ENCODE assay signal across 17 cellular contexts in genomic region chr7:31052841-31053601, GRCh38. TPM values are rescaled to one million over a fixed set of nuclear protein-coding genes. Genes with fewer than 3 reads are reported as not detected.
DNase-seq lines count a peak whose midpoint lies in the region; ATAC-seq and TF ChIP-seq lines count a peak whose summit lies in the region.
"Had no signal": no experiment of that assay in that cellular context is flagged by ENCODE, and none has a peak within 500 bp of the region (broad histone marks: within the 10 kb centered on the region; RNA-seq: fewer than 3 reads in every experiment).

No MANE protein-coding gene starts in this region.

- 20 to 24% methylated on average over 7 to 50 of the region's 50 CpGs for WGBS in transverse colon (ENCODE audit: low coverage in 1 of 2), 2 donors
- WGBS in adrenal gland, 4 donors: 3 to 9% (median 3%) methylated on average over 11 to 50 of the region's 50 CpGs

- peaks cover 29% of the 10 kb centered on the region for H3K4me1 Mint-ChIP-seq in endothelial cell (ENCODE audit: unreplicated experiment)
- H3K4me1 Mint-ChIP-seq: central memory CD8-positive, alpha-beta T cell had no signal

- H3K9me3 Mint-ChIP-seq in endothelial cell (ENCODE audit: unreplicated experiment): no peaks in the 10 kb centered on the region
- H3K9me3 Mint-ChIP-seq: central memory CD8-positive, alpha-beta T cell; stimulated activated naive CD8-positive, alpha-beta T cell treated with anti-CD3 and anti-CD28 coated beads, Interleukin-15, Interleukin-2, amounts not matched to agents 100 ng/mL and 50 ng/mL, for 24 hours had no signal

- H3K27ac ChIP-seq in muscle layer of duodenum (ENCODE audit: low read length): no peak overlapping the region
- H3K27ac ChIP-seq in transverse colon: peak overlapping the region in 2 of 4 donors; percentile 7 to 21
- H3K27ac ChIP-seq in adrenal gland: peak overlapping the region in 1 of 5 donors; percentile 44

- H3K9me3 ChIP-seq in muscle layer of duodenum (ENCODE audit: control insufficient read depth in 1 of 2, low read length in 2 of 2) (no peaks in the 10 kb centered on the region), transverse colon (no peaks in the 10 kb centered on the region), adrenal gland (replicated peaks in 1 of 3) (no peaks in the 10 kb centered on the region)

- peak overlapping the region; percentile 81 for H3K4me3 Mint-ChIP-seq in endothelial cell (ENCODE audit: unreplicated experiment)
- H3K4me3 Mint-ChIP-seq: central memory CD8-positive, alpha-beta T cell; stimulated activated naive CD8-positive, alpha-beta T cell treated with anti-CD3 and anti-CD28 coated beads, Interleukin-15, Interleukin-2, amounts not matched to agents 100 ng/mL and 50 ng/mL, for 24 hours had no signal

- H3K4me1 ChIP-seq in muscle layer of duodenum (ENCODE audit: control insufficient read depth in 1 of 2, insufficient read depth in 2 of 2, low read length in 2 of 2) (peaks cover 0 to 11% of the 10 kb centered on the region in 2 donors), transverse colon (peaks cover 0 to 6% (median 0%) of the 10 kb centered on the region in 4 donors), adrenal gland (replicated peaks in 1 of 2) (no peaks in the 10 kb centered on the region)

- in situ Hi-C loops in transverse colon (cut with MboI; ENCODE audit: low pct_ligation_motif_present in 1 of 4, low pct_unique_long_range_greater_than_20kb in 1 of 4, low sequenced_read_pairs in 3 of 4): no loop called here

- H3K36me3 ChIP-seq in muscle layer of duodenum (ENCODE audit: control insufficient read depth in 1 of 2, insufficient read depth in 2 of 2, low read length in 2 of 2) (no peaks in the 10 kb centered on the region), transverse colon (no peaks in the 10 kb centered on the region), adrenal gland (replicated peaks in 1 of 2) (no peaks in the 10 kb centered on the region)

- H3K4me3 ChIP-seq in muscle layer of duodenum (ENCODE audit: low read depth in 1 of 2, low read length in 2 of 2) (peak overlapping the region; percentile 11 to 54), transverse colon (peak overlapping the region in 3 of 4 donors; percentile 2 to 39 (median 19)), adrenal gland (no peak overlapping the region)
- H3K4me3 ChIP-seq: K562 had no signal

- no peak overlapping the region for H3K27ac Mint-ChIP-seq in endothelial cell (ENCODE audit: unreplicated experiment)
- H3K27ac Mint-ChIP-seq: stimulated activated naive CD8-positive, alpha-beta T cell treated with anti-CD3 and anti-CD28 coated beads, Interleukin-15, Interleukin-2, amounts not matched to agents 100 ng/mL and 50 ng/mL, for 24 hours had no signal

- TF ChIP-seq EP300 in transverse colon (IDR thresholded peaks at IDR 0.05; ENCODE audit: low read depth): no peak

- TF ChIP-seq POLR2A in transverse colon (IDR thresholded peaks at IDR 0.05) (no peak), adrenal gland (IDR thresholded peaks at IDR 0.05) (no peak)

- H3K27me3 Mint-ChIP-seq in endothelial cell (ENCODE audit: unreplicated experiment): peaks cover 22% of the 10 kb centered on the region

- DNase-seq in NCI-H748 (lab: John Stamatoyannopoulos, UW; ENCODE audit: unreplicated experiment) (peak; percentile 24), NCI-H748 treated with DMSO at 0.1 percent for 48 hours (lab: John Stamatoyannopoulos, UW) (no peak), endothelial cell (ENCODE audit: low spot score) (no peak), transverse colon (no peak), adrenal gland (no peak), left colon (no peak)
- DNase-seq: activated CD4-positive, alpha-beta T cell treated with anti-CD3 and anti-CD28 coated beads, Interleukin-2, amount 50 U/mL, for 1 hour; Calu3; kidney glomerular epithelial cell; OCI-M1; stimulated activated CD4-positive, alpha-beta T cell treated with anti-CD3 and anti-CD28 coated beads, Interleukin-4, amount 100 ng/mL, for 4 hours had no signal

- intact Hi-C loops in transverse colon (cut with DNase I; ENCODE audit: low total_unique reads) (no loop called here), adrenal gland (cut with DNase I) (no loop called here), left colon (cut with DNase I, micrococcal nuclease) (no loop called here)

- H3K36me3 Mint-ChIP-seq in endothelial cell (ENCODE audit: low read depth, unreplicated experiment): peaks cover 10% of the 10 kb centered on the region

- ATAC-seq in HG03460 (IDR thresholded peaks at IDR 0.05; ENCODE audit: unreplicated experiment) (no peak), left colon (no peak)
- ATAC-seq: K562 had no signal

- TF ChIP-seq CTCF in endothelial cell (IDR thresholded peaks at IDR 0.05; ENCODE audit: unreplicated experiment): no peak
- TF ChIP-seq CTCF in transverse colon (IDR thresholded peaks at IDR 0.05): no peak
- no peak for TF ChIP-seq CTCF in adrenal gland (IDR thresholded peaks at IDR 0.05)

- peaks cover 15% of the 10 kb centered on the region for H3K27me3 ChIP-seq in muscle layer of duodenum (ENCODE audit: low read depth, low read length)
- peaks cover 52% of the 10 kb centered on the region for H3K27me3 ChIP-seq in transverse colon
- H3K27me3 ChIP-seq in adrenal gland: peaks cover 22% of the 10 kb centered on the region

RNA-seq across cellular contexts. Expression of gene ADCYAP1R1, which starts 0.9 kb away (rescaled TPM):
- total RNA-seq in endothelial cell (ENCODE audit: unreplicated experiment) (39.3 TPM), transverse colon (1 to 10 TPM; 1.9 to 7.4 (median 3.4) TPM), adrenal gland (10 to 100 TPM in 3 of 8 donors, 1 to 10 TPM in 1, under 1 TPM in 4; 0.22 to 25.0 (median 0.82) TPM), left colon (1 to 10 TPM in 1 of 2 donors, under 1 TPM in 1; 0.31 to 1.5 TPM)
- 10 to 100 TPM in 1 of 3 donors, 1 to 10 TPM in 2; 1.8 to 13.9 (median 7.0) TPM for polyA plus RNA-seq in adrenal gland
- total RNA-seq: Calu3; K562; T-helper 1 cell treated with Interleukin-12 subunit alpha and Interleukin-12 subunit beta and Interleukin-4 antibody, amounts not matched to agents 30 ng/mL and 1 ng/mL, for 36 hours had no signal

Comparison
In these comparisons a context has a peak if more than half of its experiments do, and no peak if none do; other contexts are left out.
1. H3K4me3 ChIP-seq: peak in muscle layer of duodenum (2 of 2) and transverse colon (3 of 4); none in adrenal gland (0 of 4).